ENCODE assay signal across 1 cellular context in genomic region chr7:36203081-36203775, GRCh38.
TF ChIP-seq lines count a peak whose summit lies in the region.

No MANE protein-coding gene starts in this region.

TF ChIP-seq in IMR-90, 13 proteins besides CTCF, POLR2A, EP300 and RAD21 (continued from another document):
- TF ChIP-seq MAZ (IDR thresholded peaks at IDR 0.05; ENCODE audit: borderline replicate concordance, low read depth, low read length) (no peak), NFE2L2 (IDR thresholded peaks at IDR 0.05; ENCODE audit: low read depth, low read length) (no peak), BHLHE40 (IDR thresholded peaks at IDR 0.05; ENCODE audit: low read depth, low read length) (no peak), FOS (IDR thresholded peaks at IDR 0.05; ENCODE audit: low read depth, low read length) (no peak), RFX5 (IDR thresholded peaks at IDR 0.05; ENCODE audit: low read depth, low read length) (no peak), ELK1 (IDR thresholded peaks at IDR 0.05; ENCODE audit: borderline replicate concordance, low read depth, low read length) (no peak), MAFK (IDR thresholded peaks at IDR 0.05; ENCODE audit: low read depth, low read length) (no peak), CHD1 (IDR thresholded peaks at IDR 0.05; ENCODE audit: low read depth, low read length) (no peak)
